In genomic region chr12:24778486-24779304, GRCh38 we compare ENCODE assay signal across 8 cellular contexts.
A peak's percentile ranks its signal among the peaks of the same experiment; 100 is the strongest.
DNase-seq lines count a peak whose midpoint lies in the region; ATAC-seq and TF ChIP-seq lines count a peak whose summit lies in the region.

No MANE protein-coding gene starts in this region.

- no peaks in the 10 kb centered on the region for H3K36me3 ChIP-seq in CD8-positive, alpha-beta memory T cell (ENCODE audit: insufficient read depth, low read length)

- ATAC-seq in GM18909 (IDR thresholded peaks at IDR 0.05; ENCODE audit: poor library complexity, unreplicated experiment) = peak; percentile 81
- ATAC-seq in HG03521 (IDR thresholded peaks at IDR 0.05; ENCODE audit: unreplicated experiment) = peak; percentile 70

- POLR2A ChIA-PET in CD8-positive, alpha-beta memory T cell (lab: Charles Lee) = no interaction called here

- peak; percentile 60 for DNase-seq in COLO829 (ENCODE audit: low spot score)
- DNase-seq in RPMI8226 = peak; percentile 39
- no peak for DNase-seq in glutamatergic neuron
- no peak for DNase-seq in DMS79 treated with DMSO at 0.1 percent for 48 hours (lab: John Stamatoyannopoulos, UW)
- DNase-seq in CD8-positive, alpha-beta memory T cell = no peak
- no peak for DNase-seq in ecto neural progenitor cell (ENCODE audit: low spot score)

- H3K36me3 Mint-ChIP-seq in glutamatergic neuron (ENCODE audit: unreplicated experiment) = no peaks in the 10 kb centered on the region
- no peaks in the 10 kb centered on the region for H3K36me3 Mint-ChIP-seq in CD8-positive, alpha-beta memory T cell

- no peaks in the 10 kb centered on the region for H3K9me3 Mint-ChIP-seq in glutamatergic neuron (ENCODE audit: unreplicated experiment)
- no peaks in the 10 kb centered on the region for H3K9me3 Mint-ChIP-seq in CD8-positive, alpha-beta memory T cell

- TF ChIP-seq CTCF in glutamatergic neuron (IDR thresholded peaks at IDR 0.05; ENCODE audit: partially characterized antibody, unreplicated experiment) = peak; percentile 75

- H3K9me3 ChIP-seq in CD8-positive, alpha-beta memory T cell (ENCODE audit: low read length) = no peaks in the 10 kb centered on the region

- no peak overlapping the region for H3K4me3 ChIP-seq in CD8-positive, alpha-beta memory T cell (ENCODE audit: low read length)

- no peaks in the 10 kb centered on the region for H3K4me1 ChIP-seq in CD8-positive, alpha-beta memory T cell (ENCODE audit: insufficient read depth, low read length)

- CTCF ChIA-PET in CD8-positive, alpha-beta memory T cell (lab: Charles Lee) = no interaction called here

- H3K27me3 ChIP-seq in CD8-positive, alpha-beta memory T cell (ENCODE audit: insufficient read depth, low read length, poor library complexity, severe bottlenecking) = no peaks in the 10 kb centered on the region

- no peak overlapping the region for H3K27ac ChIP-seq in CD8-positive, alpha-beta memory T cell (ENCODE audit: low read depth, low read length)

- no peaks in the 10 kb centered on the region for H3K27me3 Mint-ChIP-seq in glutamatergic neuron (ENCODE audit: unreplicated experiment)
- peaks cover 5 to 14% of the 10 kb centered on the region in 2 donors for H3K27me3 Mint-ChIP-seq in CD8-positive, alpha-beta memory T cell

- H3K4me3 Mint-ChIP-seq in glutamatergic neuron (ENCODE audit: unreplicated experiment) = no peak overlapping the region
- no peak overlapping the region for H3K4me3 Mint-ChIP-seq in CD8-positive, alpha-beta memory T cell

- H3K27ac Mint-ChIP-seq in glutamatergic neuron (ENCODE audit: unreplicated experiment) = no peak overlapping the region
- H3K27ac Mint-ChIP-seq in CD8-positive, alpha-beta memory T cell = no peak overlapping the region

- no peaks in the 10 kb centered on the region for H3K4me1 Mint-ChIP-seq in glutamatergic neuron (ENCODE audit: low read depth, unreplicated experiment)
- H3K4me1 Mint-ChIP-seq in CD8-positive, alpha-beta memory T cell = no peaks in the 10 kb centered on the region

Comparison
In these comparisons a context has a peak if more than half of its experiments do, and no peak if none do; other contexts are left out.
1. DNase-seq: peak in COLO829 (single experiment) and RPMI8226 (single experiment); none in glutamatergic neuron (single experiment), DMS79 treated with DMSO at 0.1 percent for 48 hours (single experiment), CD8-positive, alpha-beta memory T cell (0 of 5) and ecto neural progenitor cell (single experiment).